11 cellular contexts compared by ENCODE assay signal in genomic region chr16:78761427-78761826, GRCh38.
A peak's percentile ranks its signal among the peaks of the same experiment; 100 is the strongest.
DNase-seq lines count a peak whose midpoint lies in the region; ATAC-seq and TF ChIP-seq lines count a peak whose summit lies in the region.
"Had no signal": no experiment of that assay in that cellular context is flagged by ENCODE, and none has a peak within 500 bp of the region (broad histone marks: within the 10 kb centered on the region; RNA-seq: fewer than 3 reads in every experiment).

No MANE protein-coding gene starts in this region.

- H3K9me3 ChIP-seq in WERI-Rb-1 (ENCODE audit: severe bottlenecking): no peaks in the 10 kb centered on the region
- H3K9me3 ChIP-seq: prostate gland had no signal

- H3K27me3 ChIP-seq in WERI-Rb-1 (ENCODE audit: insufficient read depth, low read depth, severe bottlenecking): no peaks in the 10 kb centered on the region

- peaks cover 3% of the 10 kb centered on the region for H3K36me3 Mint-ChIP-seq in activated naive CD8-positive, alpha-beta T cell treated with anti-CD3 and anti-CD28 coated beads, Interleukin-2, amount 50 U/mL, for 24 hours (ENCODE audit: low read depth)

- no peak overlapping the region for H3K27ac ChIP-seq in WERI-Rb-1
- H3K27ac ChIP-seq: prostate gland had no signal

- H3K27me3 Mint-ChIP-seq in activated naive CD8-positive, alpha-beta T cell treated with anti-CD3 and anti-CD28 coated beads, Interleukin-2, amount 50 U/mL, for 24 hours: no peaks in the 10 kb centered on the region

- H3K4me1 Mint-ChIP-seq in activated naive CD8-positive, alpha-beta T cell treated with anti-CD3 and anti-CD28 coated beads, Interleukin-2, amount 50 U/mL, for 24 hours: peaks cover 3% of the 10 kb centered on the region

- peak; percentile 26 for DNase-seq in activated naive CD8-positive, alpha-beta T cell treated with anti-CD3 and anti-CD28 coated beads, Interleukin-2, amount 50 U/mL, for 24 hours
- DNase-seq in WERI-Rb-1 (no peak), OCI-M2 (lab: John Stamatoyannopoulos, UW; ENCODE audit: unreplicated experiment) (no peak), NCI-H774 (lab: John Stamatoyannopoulos, UW) (no peak), RPMI8226 (no peak)
- DNase-seq: anterior cingulate cortex; CD8-positive, alpha-beta T cell had no signal

- TF ChIP-seq CTCF in WERI-Rb-1 (IDR thresholded peaks at IDR 0.05; ENCODE audit: low read depth, low read length): no peak

- no peaks in the 10 kb centered on the region for H3K36me3 ChIP-seq in WERI-Rb-1
- H3K36me3 ChIP-seq: prostate gland had no signal

- H3K4me3 ChIP-seq in WERI-Rb-1 (ENCODE audit: low read depth, low read length): no peak overlapping the region
- H3K4me3 ChIP-seq: prostate gland had no signal

- ATAC-seq in GM18505 (IDR thresholded peaks at IDR 0.05; ENCODE audit: unreplicated experiment) (peak; percentile 82), GM19452 (IDR thresholded peaks at IDR 0.05; ENCODE audit: unreplicated experiment) (peak; percentile 77), HG02973 (IDR thresholded peaks at IDR 0.05; ENCODE audit: unreplicated experiment) (peak; percentile 70)
- peak; percentile 72 for ATAC-seq in activated naive CD8-positive, alpha-beta T cell treated with anti-CD3 and anti-CD28 coated beads, Interleukin-2, amount 50 U/mL, for 24 hours
- ATAC-seq: CD8-positive, alpha-beta T cell had no signal

- no peak overlapping the region for H3K27ac Mint-ChIP-seq in activated naive CD8-positive, alpha-beta T cell treated with anti-CD3 and anti-CD28 coated beads, Interleukin-2, amount 50 U/mL, for 24 hours
- H3K27ac Mint-ChIP-seq: CD8-positive, alpha-beta T cell had no signal

- no peak overlapping the region for H3K4me3 Mint-ChIP-seq in activated naive CD8-positive, alpha-beta T cell treated with anti-CD3 and anti-CD28 coated beads, Interleukin-2, amount 50 U/mL, for 24 hours
- H3K4me3 Mint-ChIP-seq: CD8-positive, alpha-beta T cell had no signal

- H3K9me3 Mint-ChIP-seq in activated naive CD8-positive, alpha-beta T cell treated with anti-CD3 and anti-CD28 coated beads, Interleukin-2, amount 50 U/mL, for 24 hours: peaks cover under 1% of the 10 kb centered on the region
- H3K9me3 Mint-ChIP-seq: CD8-positive, alpha-beta T cell had no signal

- TF ChIP-seq POLR2A in GM18505 (IDR thresholded peaks at IDR 0.05; ENCODE audit: borderline replicate concordance, extremely low read depth, insufficient read depth, insufficient read length): no peak
